Comparison of ENCODE assay signal across 33 cellular contexts in the genomic region with DNA sequence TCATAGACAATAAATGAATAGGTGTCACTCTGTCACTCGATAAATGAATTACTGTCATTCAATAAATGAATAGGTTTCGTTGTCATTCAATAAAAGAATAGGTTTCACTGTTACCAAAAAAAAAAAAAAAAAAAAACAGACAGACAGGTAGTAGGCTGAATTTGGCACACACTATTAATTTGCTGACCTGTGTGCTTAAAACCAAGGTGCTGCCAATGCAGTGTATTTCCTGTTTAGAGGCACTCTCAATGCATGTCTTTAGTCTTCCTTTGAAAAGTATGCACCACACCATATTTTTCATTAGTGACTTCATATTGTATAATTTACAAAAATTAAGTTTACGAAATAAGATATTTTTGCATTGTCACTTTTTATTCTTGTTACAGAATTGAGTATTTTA. TPM values are rescaled to one million over a fixed set of nuclear protein-coding genes. Genes with fewer than 3 reads are reported as not detected.
DNase-seq lines count a peak whose midpoint lies in the region; ATAC-seq and TF ChIP-seq lines count a peak whose summit lies in the region.
"Had no signal": no experiment of that assay in that cellular context is flagged by ENCODE, and none has a peak within 500 bp of the region (broad histone marks: within the 10 kb centered on the region; RNA-seq: fewer than 3 reads in every experiment).

No MANE protein-coding gene starts in this region.

- no peak overlapping the region for H2AFZ ChIP-seq in MM.1S (ENCODE audit: low read length)

- no peaks in the 10 kb centered on the region for H3K27me3 ChIP-seq in MM.1S (replicated peaks; ENCODE audit: insufficient read depth, low read length)
- H3K27me3 ChIP-seq in MG63: peaks cover 19% of the 10 kb centered on the region
- H3K27me3 ChIP-seq: BE2C; BLaER1; BLaER1 treated with 17β-estradiol and CSF1 and Interleukin-3, amounts not matched to agents 10 nM and 100 nM had no signal

- H3F3A ChIP-seq in MM.1S (ENCODE audit: insufficient read depth, low read length): no peaks in the 10 kb centered on the region

- H3K4me1 ChIP-seq in MM.1S (ENCODE audit: low read length): no peaks in the 10 kb centered on the region
- H3K4me1 ChIP-seq: A549, BE2C, BLaER1, Caco-2 had no signal

- no peak overlapping the region for H3K4me2 ChIP-seq in MM.1S (ENCODE audit: low read depth, low read length)
- H3K4me2 ChIP-seq: A549; BLaER1; BLaER1 treated with 17β-estradiol and CSF1 and Interleukin-3, amounts not matched to agents 10 nM and 100 nM had no signal

- H3K9me2 ChIP-seq in MM.1S (replicated peaks; ENCODE audit: insufficient read depth, low read length): no peaks in the 10 kb centered on the region

- no peak overlapping the region for H3K27ac ChIP-seq in MM.1S (ENCODE audit: low read length)
- H3K27ac ChIP-seq: 22Rv1; A549; BLaER1; BLaER1 treated with 17β-estradiol and CSF1 and Interleukin-3, amounts not matched to agents 10 nM and 100 nM; C4-2B had no signal

- H4K20me1 ChIP-seq in MM.1S (ENCODE audit: insufficient read depth, low read length): no peaks in the 10 kb centered on the region
- H4K20me1 ChIP-seq: BLaER1; BLaER1 treated with 17β-estradiol and CSF1 and Interleukin-3, amounts not matched to agents 10 nM and 100 nM had no signal

- no peak for TF ChIP-seq CTCF in MM.1S (IDR thresholded peaks at IDR 0.05; ENCODE audit: low read length)

- H3K79me2 ChIP-seq in MM.1S (ENCODE audit: low read length): no peaks in the 10 kb centered on the region

- no peak overlapping the region for H3K4me3 ChIP-seq in MM.1S (ENCODE audit: low read length)
- no peak overlapping the region for H3K4me3 ChIP-seq in MG63
- H3K4me3 ChIP-seq: A549; BLaER1; BLaER1 treated with 17β-estradiol and CSF1 and Interleukin-3, amounts not matched to agents 10 nM and 100 nM had no signal

- no peak for ATAC-seq in HG03432 (IDR thresholded peaks at IDR 0.05; ENCODE audit: unreplicated experiment)
- ATAC-seq: A549; CD8-positive, alpha-beta T cell had no signal

- DNase-seq in MM.1S (peak; percentile 23), RPMI8226 (peak; percentile 54), MG63 (no peak)
- DNase-seq: 8988T; ACHN; AML-193; BE2C; C1 segment of cervical spinal cord; Caco-2; Calu3; CD4-positive, alpha-beta memory T cell; CD4-positive, alpha-beta T cell; CD4-positive, CD25-positive, alpha-beta regulatory T cell; CD8-positive, alpha-beta memory T cell; CD8-positive, alpha-beta T cell; COR-L47; DMS 273 treated with DMSO at 0.1 percent for 48 hours; DMS153; DMS53; DMS79; DMS79 treated with DMSO at 0.1 percent for 48 hours; DND-41; EL had no signal

- H3K9me3 ChIP-seq in MM.1S (replicated peaks; ENCODE audit: insufficient read depth, low read length) (no peaks in the 10 kb centered on the region), MG63 (no peaks in the 10 kb centered on the region; the same call in 1 of the 2 replicates)
- H3K9me3 ChIP-seq: BE2C, BLaER1, Caco-2 had no signal

- H3K36me3 ChIP-seq in MM.1S (replicated peaks; ENCODE audit: insufficient read depth, low read length) (no peaks in the 10 kb centered on the region), MG63 (no peaks in the 10 kb centered on the region)
- H3K36me3 ChIP-seq: BE2C; BLaER1; BLaER1 treated with 17β-estradiol and CSF1 and Interleukin-3, amounts not matched to agents 10 nM and 100 nM had no signal

- H3K9ac ChIP-seq in MM.1S (ENCODE audit: low read length): no peak overlapping the region
- H3K9ac ChIP-seq: BLaER1; BLaER1 treated with 17β-estradiol and CSF1 and Interleukin-3, amounts not matched to agents 10 nM and 100 nM had no signal

RNA-seq across cellular contexts. Expression of a gene that starts 16.2 kb away (rescaled TPM):
- not detected in 2 replicates for total RNA-seq in MG63 (2014; rRNA removed; shearing (Covaris generic); ENCODE audit: low replicate concordance)
- total RNA-seq: A172; A673; B cell; Caco-2; Calu3; CD4-positive, alpha-beta memory T cell; CD4-positive, alpha-beta T cell; CD4-positive, CD25-positive, alpha-beta regulatory T cell; CD8-positive, alpha-beta memory T cell; CD8-positive, alpha-beta T cell; Daoy had no signal
